In the genomic region with DNA sequence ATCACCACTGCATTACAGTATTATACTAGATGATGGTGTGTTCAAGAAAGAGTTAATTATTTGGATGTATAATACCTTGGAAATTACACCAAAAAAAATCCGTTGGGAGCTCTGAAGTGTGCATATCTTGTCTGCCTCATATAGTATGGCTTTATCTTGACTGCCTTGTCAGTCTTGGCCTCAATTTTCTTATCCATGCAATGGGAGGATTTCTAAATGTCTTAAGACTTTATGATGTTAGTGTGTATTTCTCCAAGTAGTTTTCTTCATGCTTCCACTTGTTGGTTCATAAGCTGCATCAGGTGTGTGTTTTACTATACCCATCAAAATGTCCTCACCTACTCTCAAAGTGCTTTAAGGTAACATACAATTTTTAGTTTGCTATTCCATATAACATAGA, we compare ENCODE assay signal across 17 cellular contexts.
DNase-seq lines count a peak whose midpoint lies in the region; ATAC-seq, FAIRE-seq and TF ChIP-seq lines count a peak whose summit lies in the region.
"Had no signal": no experiment of that assay in that cellular context is flagged by ENCODE, and none has a peak within 500 bp of the region (broad histone marks: within the 10 kb centered on the region; RNA-seq: fewer than 3 reads in every experiment).

No MANE protein-coding gene starts in this region.

- H3K4me1 ChIP-seq in HepG2 (ENCODE audit: insufficient read depth, low read length): peaks cover 11% of the 10 kb centered on the region
- peaks cover 0 to 7% (median 3%) of the 10 kb centered on the region in 4 donors for H3K4me1 ChIP-seq in right lobe of liver
- peaks cover 36% of the 10 kb centered on the region for H3K4me1 ChIP-seq in OCI-LY3 (ENCODE audit: low read length)
- H3K4me1 ChIP-seq in psoas muscle: peaks cover 46% of the 10 kb centered on the region

- DNase-seq in HepG2 (ENCODE audit: low spot score) (no peak), right lobe of liver (no peak), psoas muscle (no peak), NCI-H1694 (lab: John Stamatoyannopoulos, UW) (no peak), MV-4-11 (lab: John Stamatoyannopoulos, UW) (no peak)
- DNase-seq in stimulated activated CD4-positive, alpha-beta T cell treated with anti-CD3 and anti-CD28 coated beads, Interleukin-1b, Interleukin-23, amount 100 ng/mL, for 48 hours: no peak
- DNase-seq: CD8-positive, alpha-beta memory T cell; NCI-H1048; NCI-H1436 treated with DMSO at 0.1 percent for 48 hours; NCI-H510A treated with DMSO at 0.1 percent for 48 hours; SW 1271 had no signal

- H3K9me3 ChIP-seq in HepG2 (ENCODE audit: low read length): no peaks in the 10 kb centered on the region
- no peaks in the 10 kb centered on the region for H3K9me3 ChIP-seq in right lobe of liver
- H3K9me3 ChIP-seq in OCI-LY3 (ENCODE audit: insufficient read depth, low read length): no peaks in the 10 kb centered on the region
- H3K9me3 ChIP-seq in psoas muscle: no peaks in the 10 kb centered on the region
- H3K9me3 ChIP-seq: BLaER1 had no signal

- H3K4me3 ChIP-seq in HepG2 (replicated peaks in 1 of 3; ENCODE audit: insufficient read depth in 1 of 3, low read depth in 2 of 3, low read length in 3 of 3): no peak overlapping the region
- H3K4me3 ChIP-seq in right lobe of liver: no peak overlapping the region
- H3K4me3 ChIP-seq in OCI-LY3 (ENCODE audit: low read length): no peak overlapping the region
- H3K4me3 ChIP-seq in psoas muscle: no peak overlapping the region
- H3K4me3 ChIP-seq: BLaER1 had no signal

- TF ChIP-seq EP300 in HepG2 (IDR thresholded peaks at IDR 0.05; ENCODE audit: low read depth in 2 of 2, low read length in 2 of 2): no peak
- TF ChIP-seq EP300 in HepG2 (CRISPR knock-in tag; IDR thresholded peaks at IDR 0.05; ENCODE audit: borderline replicate concordance): no peak

- no peak for FAIRE-seq in HepG2 (lab: Jason Lieb, UNC)
- FAIRE-seq: A204.1, D721Med, RCC 7860 had no signal

- no peak overlapping the region for H3K27ac ChIP-seq in HepG2 (ENCODE audit: extremely low read length, insufficient read depth, low read length)
- H3K27ac ChIP-seq in right lobe of liver: no peak overlapping the region
- H3K27ac ChIP-seq in OCI-LY3 (ENCODE audit: low read length): peak overlapping the region; percentile 6; the same call in 1 of the 2 replicates
- H3K27ac ChIP-seq in psoas muscle: peak overlapping the region; percentile 56

- no TSS peak for BruUV-seq in HepG2 (replicated peaks; lab: Mats Ljungman, UMichigan)

- no peaks in the 10 kb centered on the region for H3K27me3 ChIP-seq in HepG2 (ENCODE audit: control insufficient read depth in 1 of 2, insufficient read depth in 2 of 2, low read length in 2 of 2)
- no peaks in the 10 kb centered on the region for H3K27me3 ChIP-seq in right lobe of liver
- H3K27me3 ChIP-seq in OCI-LY3 (ENCODE audit: low read depth, low read length): no peaks in the 10 kb centered on the region
- no peaks in the 10 kb centered on the region for H3K27me3 ChIP-seq in psoas muscle (ENCODE audit: insufficient read depth in 3 of 3, low read length in 2 of 3)
- H3K27me3 ChIP-seq: BLaER1 had no signal

- ATAC-seq in HepG2 (no peak), right lobe of liver (no peak), psoas muscle (no peak), GM18873 (IDR thresholded peaks at IDR 0.05; ENCODE audit: low FRiP score, unreplicated experiment) (no peak)

- in situ Hi-C loops in HepG2 (cut with HindIII; ENCODE audit: extremely low pct_ligation_motif_present, low pct_unique_long_range_greater_than_20kb): no loop called here

- intact Hi-C loops in HepG2 (cut with micrococcal nuclease; ENCODE audit: unreplicated experiment): no loop called here
- intact Hi-C loops in right lobe of liver (cut with DNase I): no loop called here
- intact Hi-C loops in psoas muscle (cut with DNase I): no loop called here

- H3K9ac ChIP-seq in HepG2 (ENCODE audit: insufficient read depth, low read depth, low read length) (no peak overlapping the region), OCI-LY3 (ENCODE audit: low read length) (no peak overlapping the region)

- no peak for TF ChIP-seq RAD21 in HepG2 (CRISPR knock-in tag; IDR thresholded peaks at IDR 0.05)

- POLR2A ChIA-PET in HepG2 (lab: Yijun Ruan, JAX): no interaction called here

- CTCF ChIA-PET in HepG2 (lab: Yijun Ruan, JAX; ENCODE audit: low intra/inter-chr PET ratio, low total read pairs): no interaction called here

- H3K36me3 ChIP-seq in HepG2 (replicated peaks in 1 of 2; ENCODE audit: control insufficient read depth in 1 of 2, insufficient read depth in 2 of 2, low read length in 2 of 2) (no peaks in the 10 kb centered on the region), right lobe of liver (no peaks in the 10 kb centered on the region), OCI-LY3 (replicated peaks; ENCODE audit: low read depth, low read length) (no peaks in the 10 kb centered on the region), psoas muscle (ENCODE audit: insufficient read depth in 1 of 2, low read depth in 1 of 2) (no peaks in the 10 kb centered on the region)
- H3K36me3 ChIP-seq: BLaER1 had no signal

- TF ChIP-seq POLR2A in HepG2 (IDR thresholded peaks at IDR 0.05; ENCODE audit: insufficient read depth in 1 of 2, low read depth in 2 of 2, low read length in 2 of 2) (no peak), right lobe of liver (IDR thresholded peaks at IDR 0.05) (no peak)

- H2AFZ ChIP-seq in HepG2 (ENCODE audit: low read length) (no peak overlapping the region), OCI-LY3 (ENCODE audit: low read depth, low read length) (0 out of 2 replicates have a peak overlapping the region, but pooled peaks have one; percentile 60)

- 65% methylated on average over 1 of the region's 1 CpG for WGBS in HepG2 (ENCODE audit: low lambda C conversion rate)
- WGBS in right lobe of liver (ENCODE audit: insufficient coverage, low coverage, low lambda C conversion rate, missing lambda C conversion rate): 65% methylated on average over 1 of the region's 1 CpG
- 43 to 59% (median 59%) methylated on average over 1 of the region's 1 CpG for WGBS in psoas muscle, 3 donors

- H3K4me2 ChIP-seq in HepG2 (ENCODE audit: low read depth, low read length) (no peak overlapping the region), OCI-LY3 (ENCODE audit: low read length) (peak overlapping the region; percentile 57; the same call in 1 of the 2 replicates)

- no peaks in the 10 kb centered on the region for H4K20me1 ChIP-seq in HepG2 (ENCODE audit: insufficient read depth, low read length)
- H4K20me1 ChIP-seq in OCI-LY3 (ENCODE audit: insufficient read depth, low read length): no peaks in the 10 kb centered on the region
- H4K20me1 ChIP-seq: BLaER1 had no signal

- H3K79me2 ChIP-seq in HepG2 (ENCODE audit: insufficient read depth, low read length): no peaks in the 10 kb centered on the region
- no peaks in the 10 kb centered on the region for H3K79me2 ChIP-seq in OCI-LY3 (ENCODE audit: low read length)

- TF ChIP-seq CTCF in HepG2 (CRISPR knock-in tag; IDR thresholded peaks at IDR 0.05) (no peak), right lobe of liver (IDR thresholded peaks at IDR 0.05) (no peak), OCI-LY3 (IDR thresholded peaks at IDR 0.05; ENCODE audit: low read depth, low read length) (no peak), psoas muscle (IDR thresholded peaks at IDR 0.05) (no peak)

TF ChIP-seq in HepG2, 621 proteins besides CTCF, POLR2A, EP300 and RAD21:
- TF ChIP-seq TEAD2 (CRISPR knock-in tag; IDR thresholded peaks at IDR 0.05) (no peak), ZNF629 (CRISPR knock-in tag; conservative IDR thresholded peaks at IDR 0.05) (peak; percentile 65)

Comparison
In these comparisons a context has a peak if more than half of its experiments do, and no peak if none do; other contexts are left out.
1. H3K27ac ChIP-seq: peak in OCI-LY3 (single experiment) and psoas muscle (single experiment); none in HepG2 (single experiment) and right lobe of liver (0 of 3).